In the genomic region with DNA sequence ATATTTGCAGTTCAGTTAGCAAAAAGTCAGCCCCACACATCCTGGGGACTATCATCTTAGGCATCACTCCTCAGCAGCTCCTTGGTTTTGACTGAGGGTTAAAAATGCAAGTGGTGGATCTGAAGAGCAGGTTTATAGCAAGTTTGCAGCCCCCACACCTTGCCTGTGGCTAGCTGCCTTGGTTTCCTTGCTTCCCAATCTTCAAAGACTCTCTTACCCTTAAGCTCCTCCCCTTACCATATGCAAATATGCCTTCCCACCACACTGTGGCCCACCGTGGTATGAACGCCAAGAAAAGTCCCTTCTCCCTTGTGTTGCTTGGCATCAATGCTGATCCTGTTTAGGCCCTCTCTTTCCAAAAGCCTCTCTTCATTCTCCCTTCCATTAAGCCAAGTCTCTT, we compare ENCODE assay signal across 34 cellular contexts. TPM values are rescaled to one million over a fixed set of nuclear protein-coding genes. Genes with fewer than 3 reads are reported as not detected.
"Had no signal": no experiment of that assay in that cellular context is flagged by ENCODE, and none has a peak within 500 bp of the region (broad histone marks: within the 10 kb centered on the region; RNA-seq: fewer than 3 reads in every experiment).

No MANE protein-coding gene starts in this region.

- H3K4me1 ChIP-seq: psoas muscle, thyroid gland, upper lobe of left lung had no signal

- ATAC-seq: naive thymus-derived CD4-positive, alpha-beta T cell; natural killer cell; psoas muscle; right cardiac atrium; right lobe of liver; stimulated activated naive B cell treated with anti-CD40 and anti-IgM and Interleukin-4, amounts not matched to agents 10 μg/mL and 1 μg/mL and 100 μg/mL, for 72 hours had no signal

- H3K4me1 Mint-ChIP-seq: natural killer cell; stimulated activated effector memory CD8-positive, alpha-beta T cell treated with anti-CD3 and anti-CD28 coated beads, Interleukin-12 subunit alpha, Interleukin-12 subunit beta, amount 100 ng/mL, for 72 hours; stimulated activated naive B cell treated with anti-CD40 and anti-IgM and Interleukin-4, amounts not matched to agents 10 μg/mL and 1 μg/mL and 100 μg/mL, for 72 hours had no signal

- H3K4me3 Mint-ChIP-seq: naive thymus-derived CD4-positive, alpha-beta T cell; natural killer cell; nephron; neural progenitor cell; stimulated activated effector memory CD8-positive, alpha-beta T cell treated with anti-CD3 and anti-CD28 coated beads, Interleukin-12 subunit alpha, Interleukin-12 subunit beta, amount 100 ng/mL, for 72 hours; stimulated activated naive B cell treated with anti-CD40 and anti-IgM and Interleukin-4, amounts not matched to agents 10 μg/mL and 1 μg/mL and 100 μg/mL, for 72 hours; stimulated activated naive CD8-positive, alpha-beta T cell treated with anti-CD3 and anti-CD28 coated beads, Interleukin-15, Interleukin-2, amounts not matched to agents 100 ng/mL and 50 ng/mL, for 24 hours had no signal

- H3K4me3 ChIP-seq: neural progenitor cell, ovary, psoas muscle, right lobe of liver, skin epidermis, smooth muscle cell, spleen, stomach, thoracic aorta, thyroid gland, tibial nerve, upper lobe of left lung, vagina had no signal

- H3K27ac Mint-ChIP-seq: naive thymus-derived CD4-positive, alpha-beta T cell; natural killer cell; nephron; neural progenitor cell; progenitor cell of endocrine pancreas; stimulated activated effector memory CD8-positive, alpha-beta T cell treated with anti-CD3 and anti-CD28 coated beads, Interleukin-12 subunit alpha, Interleukin-12 subunit beta, amount 100 ng/mL, for 72 hours; stimulated activated naive B cell treated with anti-CD40 and anti-IgM and Interleukin-4, amounts not matched to agents 10 μg/mL and 1 μg/mL and 100 μg/mL, for 72 hours; stimulated activated naive CD8-positive, alpha-beta T cell treated with anti-CD3 and anti-CD28 coated beads, Interleukin-15, Interleukin-2, amounts not matched to agents 100 ng/mL and 50 ng/mL, for 24 hours had no signal

- H3K9me3 ChIP-seq: ovary, psoas muscle, right lobe of liver, spleen, stomach, thoracic aorta, thyroid gland, tibial nerve, upper lobe of left lung, vagina had no signal

- H3K27me3 ChIP-seq: neural progenitor cell, ovary, right lobe of liver, stomach, thyroid gland, tibial nerve, upper lobe of left lung, vagina had no signal

- H3K36me3 Mint-ChIP-seq: naive thymus-derived CD4-positive, alpha-beta T cell; natural killer cell; neural progenitor cell; stimulated activated effector memory CD8-positive, alpha-beta T cell treated with anti-CD3 and anti-CD28 coated beads, Interleukin-12 subunit alpha, Interleukin-12 subunit beta, amount 100 ng/mL, for 72 hours; stimulated activated naive B cell treated with anti-CD40 and anti-IgM and Interleukin-4, amounts not matched to agents 10 μg/mL and 1 μg/mL and 100 μg/mL, for 72 hours had no signal

- DNase-seq: naive thymus-derived CD4-positive, alpha-beta T cell; natural killer cell; occipital lobe; ovary; posterior cingulate gyrus; psoas muscle; right cardiac atrium; right lobe of liver; spleen; stimulated activated CD4-positive, alpha-beta T cell treated with anti-CD3 and anti-CD28 coated beads, Interleukin-12 subunit alpha, Interleukin-12 subunit beta, amount 100 ng/mL, for 4 hours; stimulated activated CD4-positive, alpha-beta T cell treated with anti-CD3 and anti-CD28 coated beads, Interleukin-2, amount 100 ng/mL, for 24 hours; stimulated activated CD4-positive, alpha-beta T cell treated with anti-CD3 and anti-CD28 coated beads, Interleukin-2, amount 100 ng/mL, for 48 hours; stimulated activated CD4-positive, alpha-beta T cell treated with anti-CD3 and anti-CD28 coated beads, Interleukin-4, amount 100 ng/mL, for 24 hours; stimulated activated naive B cell treated with anti-CD40 and anti-IgM and Interleukin-4, amounts not matched to agents 10 μg/mL and 1 μg/mL and 100 μg/mL, for 72 hours; stimulated activated naive CD4-positive, alpha-beta T cell treated with Interleukin-2 at 50 U/mL for 16 hours; stomach; thyroid gland; trophoblast cell; upper lobe of left lung had no signal

- H3K27me3 Mint-ChIP-seq: progenitor cell of endocrine pancreas had no signal

- H3K9ac ChIP-seq: neural progenitor cell, parathyroid adenoma had no signal

- H3K36me3 ChIP-seq: neural progenitor cell, ovary, right lobe of liver, spleen, stomach, thoracic aorta, thyroid gland, tibial nerve, upper lobe of left lung, vagina had no signal

- H3K9me3 Mint-ChIP-seq: naive thymus-derived CD4-positive, alpha-beta T cell; natural killer cell; nephron; stimulated activated effector memory CD8-positive, alpha-beta T cell treated with anti-CD3 and anti-CD28 coated beads, Interleukin-12 subunit alpha, Interleukin-12 subunit beta, amount 100 ng/mL, for 72 hours; stimulated activated naive B cell treated with anti-CD40 and anti-IgM and Interleukin-4, amounts not matched to agents 10 μg/mL and 1 μg/mL and 100 μg/mL, for 72 hours; stimulated activated naive CD8-positive, alpha-beta T cell treated with anti-CD3 and anti-CD28 coated beads, Interleukin-15, Interleukin-2, amounts not matched to agents 100 ng/mL and 50 ng/mL, for 24 hours had no signal

- H2AFZ ChIP-seq: neural progenitor cell, parathyroid adenoma had no signal

- H3K4me2 ChIP-seq: neural progenitor cell, smooth muscle cell had no signal

RNA-seq across cellular contexts. Expression of gene AGXT2, which starts 45.0 kb away (rescaled TPM):
- total RNA-seq: naive thymus-derived CD4-positive, alpha-beta T cell; natural killer cell; occipital lobe; osteoblast; progenitor cell of endocrine pancreas; psoas muscle; right cardiac atrium; smooth muscle cell; spleen; subcutaneous adipose tissue; temporal lobe; thoracic aorta; thyroid gland; tibial nerve; upper lobe of left lung; ureter; vagina had no signal
